ENCODE assay signal across 1 cellular context in the genomic region with DNA sequence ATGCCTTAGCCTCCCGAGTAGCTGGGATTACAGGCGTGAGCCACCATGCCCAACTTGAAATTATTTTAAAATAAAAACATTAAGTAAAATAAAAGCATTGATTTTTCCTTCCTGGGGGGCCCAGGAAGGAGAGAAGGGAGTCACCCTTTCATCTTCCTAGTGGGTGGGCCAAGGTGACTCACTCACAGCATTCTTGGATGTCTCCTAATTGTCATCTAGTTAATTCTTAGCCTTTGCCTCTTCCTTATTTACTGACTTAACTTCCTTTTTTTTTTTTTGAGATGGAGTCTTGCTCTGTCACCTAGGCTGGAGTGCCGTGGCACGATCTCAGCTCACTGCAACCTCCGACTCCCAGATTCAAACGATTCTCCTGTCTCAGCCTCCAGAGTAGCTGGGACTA.
A peak's percentile ranks its signal among the peaks of the same experiment; 100 is the strongest.
TF ChIP-seq lines count a peak whose summit lies in the region.

No MANE protein-coding gene starts in this region.

TF ChIP-seq in K562, 482 proteins besides CTCF, POLR2A, EP300 and RAD21 (continued from another document):
- TF ChIP-seq, protein P1, sequence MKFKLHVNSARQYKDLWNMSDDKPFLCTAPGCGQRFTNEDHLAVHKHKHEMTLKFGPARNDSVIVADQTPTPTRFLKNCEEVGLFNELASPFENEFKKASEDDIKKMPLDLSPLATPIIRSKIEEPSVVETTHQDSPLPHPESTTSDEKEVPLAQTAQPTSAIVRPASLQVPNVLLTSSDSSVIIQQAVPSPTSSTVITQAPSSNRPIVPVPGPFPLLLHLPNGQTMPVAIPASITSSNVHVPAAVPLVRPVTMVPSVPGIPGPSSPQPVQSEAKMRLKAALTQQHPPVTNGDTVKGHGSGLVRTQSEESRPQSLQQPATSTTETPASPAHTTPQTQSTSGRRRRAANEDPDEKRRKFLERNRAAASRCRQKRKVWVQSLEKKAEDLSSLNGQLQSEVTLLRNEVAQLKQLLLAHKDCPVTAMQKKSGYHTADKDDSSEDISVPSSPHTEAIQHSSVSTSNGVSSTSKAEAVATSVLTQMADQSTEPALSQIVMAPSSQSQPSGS (CRISPR knock-in tag; IDR thresholded peaks at IDR 0.05): no peak
- TF ChIP-seq, protein P2, sequence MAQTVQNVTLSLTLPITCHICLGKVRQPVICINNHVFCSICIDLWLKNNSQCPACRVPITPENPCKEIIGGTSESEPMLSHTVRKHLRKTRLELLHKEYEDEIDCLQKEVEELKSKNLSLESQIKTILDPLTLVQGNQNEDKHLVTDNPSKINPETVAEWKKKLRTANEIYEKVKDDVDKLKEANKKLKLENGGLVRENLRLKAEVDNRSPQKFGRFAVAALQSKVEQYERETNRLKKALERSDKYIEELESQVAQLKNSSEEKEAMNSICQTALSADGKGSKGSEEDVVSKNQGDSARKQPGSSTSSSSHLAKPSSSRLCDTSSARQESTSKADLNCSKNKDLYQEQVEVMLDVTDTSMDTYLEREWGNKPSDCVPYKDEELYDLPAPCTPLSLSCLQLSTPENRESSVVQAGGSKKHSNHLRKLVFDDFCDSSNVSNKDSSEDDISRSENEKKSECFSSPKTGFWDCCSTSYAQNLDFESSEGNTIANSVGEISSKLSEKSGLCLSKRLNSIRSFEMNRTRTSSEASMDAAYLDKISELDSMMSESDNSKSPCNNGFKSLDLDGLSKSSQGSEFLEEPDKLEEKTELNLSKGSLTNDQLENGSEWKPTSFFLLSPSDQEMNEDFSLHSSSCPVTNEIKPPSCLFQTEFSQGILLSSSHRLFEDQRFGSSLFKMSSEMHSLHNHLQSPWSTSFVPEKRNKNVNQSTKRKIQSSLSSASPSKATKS (CRISPR knock-in tag; IDR thresholded peaks at IDR 0.05): no peak
- TF ChIP-seq, protein P3, sequence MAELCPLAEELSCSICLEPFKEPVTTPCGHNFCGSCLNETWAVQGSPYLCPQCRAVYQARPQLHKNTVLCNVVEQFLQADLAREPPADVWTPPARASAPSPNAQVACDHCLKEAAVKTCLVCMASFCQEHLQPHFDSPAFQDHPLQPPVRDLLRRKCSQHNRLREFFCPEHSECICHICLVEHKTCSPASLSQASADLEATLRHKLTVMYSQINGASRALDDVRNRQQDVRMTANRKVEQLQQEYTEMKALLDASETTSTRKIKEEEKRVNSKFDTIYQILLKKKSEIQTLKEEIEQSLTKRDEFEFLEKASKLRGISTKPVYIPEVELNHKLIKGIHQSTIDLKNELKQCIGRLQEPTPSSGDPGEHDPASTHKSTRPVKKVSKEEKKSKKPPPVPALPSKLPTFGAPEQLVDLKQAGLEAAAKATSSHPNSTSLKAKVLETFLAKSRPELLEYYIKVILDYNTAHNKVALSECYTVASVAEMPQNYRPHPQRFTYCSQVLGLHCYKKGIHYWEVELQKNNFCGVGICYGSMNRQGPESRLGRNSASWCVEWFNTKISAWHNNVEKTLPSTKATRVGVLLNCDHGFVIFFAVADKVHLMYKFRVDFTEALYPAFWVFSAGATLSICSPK (IDR thresholded peaks at IDR 0.05; ENCODE audit: borderline replicate concordance): no peak
- TF ChIP-seq FOXK2 (conservative IDR thresholded peaks at IDR 0.05 in 1 of 2, IDR thresholded peaks at IDR 0.05 in 1 of 2; ENCODE audit: low read depth in 2 of 2) (peak in 1 of 2 experiments; percentile 22; a peak in 1 of 4 replicates), ZFPM2 (CRISPR knock-in tag; IDR thresholded peaks at IDR 0.05) (no peak), ZZZ3 (IDR thresholded peaks at IDR 0.05) (no peak), MECOM (CRISPR knock-in tag; IDR thresholded peaks at IDR 0.05) (0 out of 2 replicates have a peak, but pooled peaks have one; percentile 30), HDGF (IDR thresholded peaks at IDR 0.05) (no peak), ILF3 (IDR thresholded peaks at IDR 0.05; ENCODE audit: borderline replicate concordance) (no peak), MCM2 (IDR thresholded peaks at IDR 0.05; ENCODE audit: low read depth) (no peak), HDAC1 (IDR thresholded peaks at IDR 0.05) (no peak), KLF1 (tag; IDR thresholded peaks at IDR 0.05) (no peak), HNRNPL (IDR thresholded peaks at IDR 0.05; ENCODE audit: low read depth, low read length) (no peak), CBX2 (IDR thresholded peaks at IDR 0.05; ENCODE audit: insufficient read depth, low read length, poor library complexity, severe bottlenecking) (no peak), BACH1 (tag; IDR thresholded peaks at IDR 0.05) (no peak), JUND (IDR thresholded peaks at IDR 0.05; ENCODE audit: borderline replicate concordance, low read depth, low read length) (peak; percentile 67; the same call in 1 of the 2 replicates), JUND (tag; IDR thresholded peaks at IDR 0.05; ENCODE audit: borderline replicate concordance, low read depth, low read length) (no peak; the same call in 2 of the 3 replicates), SAP30 (IDR thresholded peaks at IDR 0.05; ENCODE audit: borderline replicate concordance, insufficient read depth, low read depth, low read length, poor library complexity, severe bottlenecking) (no peak), SMARCA4 (IDR thresholded peaks at IDR 0.05) (0 out of 2 replicates have a peak, but pooled peaks have one; percentile 19), NR1H2 (CRISPR knock-in tag; IDR thresholded peaks at IDR 0.05) (no peak), ZNF583 (CRISPR knock-in tag; IDR thresholded peaks at IDR 0.05) (no peak), MED1 (CRISPR knock-in tag; IDR thresholded peaks at IDR 0.05; ENCODE audit: borderline replicate concordance) (no peak), ARID1B (IDR thresholded peaks at IDR 0.05) (0 out of 2 replicates have a peak, but pooled peaks have one; percentile 8), CTBP1 (IDR thresholded peaks at IDR 0.05; ENCODE audit: borderline replicate concordance) (0 out of 2 replicates have a peak, but pooled peaks have one; percentile 21), ZNF436 (CRISPR knock-in tag; IDR thresholded peaks at IDR 0.05) (no peak), SPI1 (IDR thresholded peaks at IDR 0.05; ENCODE audit: borderline replicate concordance, low read depth, low read length) (peak; percentile 55; the same call in 1 of the 2 replicates), GABPB2 (CRISPR knock-in tag; conservative IDR thresholded peaks at IDR 0.05) (no peak), ZSCAN29 (IDR thresholded peaks at IDR 0.05) (no peak), PHB (CRISPR knock-in tag; IDR thresholded peaks at IDR 0.05) (no peak), TOE1 (IDR thresholded peaks at IDR 0.05; ENCODE audit: borderline replicate concordance) (no peak), TOE1 (CRISPR knock-in tag; IDR thresholded peaks at IDR 0.05; ENCODE audit: borderline replicate concordance, low read depth) (no peak), TCF7 (IDR thresholded peaks at IDR 0.05; ENCODE audit: borderline replicate concordance) (0 out of 2 replicates have a peak, but pooled peaks have one; percentile 44), MEIS2 (IDR thresholded peaks at IDR 0.05; ENCODE audit: partially characterized antibody) (no peak), ZNF717 (CRISPR knock-in tag; IDR thresholded peaks at IDR 0.05) (no peak), ZEB2 (IDR thresholded peaks at IDR 0.05) (no peak), HDAC2 (IDR thresholded peaks at IDR 0.05) (no peak), JUN (IDR thresholded peaks at IDR 0.05; ENCODE audit: borderline replicate concordance, low read depth, low read length) (0 out of 2 replicates have a peak, but pooled peaks have one; percentile 45), JUN (CRISPR knock-in tag; IDR thresholded peaks at IDR 0.05; ENCODE audit: borderline replicate concordance) (no peak), ZNF347 (CRISPR knock-in tag; IDR thresholded peaks at IDR 0.05; ENCODE audit: low read depth) (no peak), NUFIP1 (IDR thresholded peaks at IDR 0.05; ENCODE audit: partially characterized antibody) (no peak), KLF6 (CRISPR knock-in tag; IDR thresholded peaks at IDR 0.05; ENCODE audit: borderline replicate concordance) (no peak), ZNF589 (CRISPR knock-in tag; IDR thresholded peaks at IDR 0.05; ENCODE audit: low read depth) (no peak), RBM34 (IDR thresholded peaks at IDR 0.05; ENCODE audit: borderline replicate concordance, insufficient read depth, low read length) (no peak), NFRKB (IDR thresholded peaks at IDR 0.05; ENCODE audit: low read depth) (no peak), DPF2 (IDR thresholded peaks at IDR 0.05) (0 out of 2 replicates have a peak, but pooled peaks have one; percentile 31), SAFB2 (IDR thresholded peaks at IDR 0.05; ENCODE audit: borderline replicate concordance, low read depth, low read length, severe bottlenecking) (no peak), ZNF124 (CRISPR knock-in tag; IDR thresholded peaks at IDR 0.05) (no peak), SMAD1 (IDR thresholded peaks at IDR 0.05; ENCODE audit: low read depth, low read length, partially characterized antibody) (no peak), IFI16 (CRISPR knock-in tag; IDR thresholded peaks at IDR 0.05) (no peak)
- TF ChIP-seq, protein P4, sequence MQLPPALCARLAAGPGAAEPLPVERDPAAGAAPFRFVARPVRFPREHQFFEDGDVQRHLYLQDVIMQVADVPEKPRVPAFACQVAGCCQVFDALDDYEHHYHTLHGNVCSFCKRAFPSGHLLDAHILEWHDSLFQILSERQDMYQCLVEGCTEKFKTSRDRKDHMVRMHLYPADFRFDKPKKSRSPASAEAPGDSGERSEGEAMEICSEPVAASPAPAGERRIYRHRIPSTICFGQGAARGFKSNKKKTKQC (CRISPR knock-in tag; IDR thresholded peaks at IDR 0.05): no peak
- TF ChIP-seq, protein P5, sequence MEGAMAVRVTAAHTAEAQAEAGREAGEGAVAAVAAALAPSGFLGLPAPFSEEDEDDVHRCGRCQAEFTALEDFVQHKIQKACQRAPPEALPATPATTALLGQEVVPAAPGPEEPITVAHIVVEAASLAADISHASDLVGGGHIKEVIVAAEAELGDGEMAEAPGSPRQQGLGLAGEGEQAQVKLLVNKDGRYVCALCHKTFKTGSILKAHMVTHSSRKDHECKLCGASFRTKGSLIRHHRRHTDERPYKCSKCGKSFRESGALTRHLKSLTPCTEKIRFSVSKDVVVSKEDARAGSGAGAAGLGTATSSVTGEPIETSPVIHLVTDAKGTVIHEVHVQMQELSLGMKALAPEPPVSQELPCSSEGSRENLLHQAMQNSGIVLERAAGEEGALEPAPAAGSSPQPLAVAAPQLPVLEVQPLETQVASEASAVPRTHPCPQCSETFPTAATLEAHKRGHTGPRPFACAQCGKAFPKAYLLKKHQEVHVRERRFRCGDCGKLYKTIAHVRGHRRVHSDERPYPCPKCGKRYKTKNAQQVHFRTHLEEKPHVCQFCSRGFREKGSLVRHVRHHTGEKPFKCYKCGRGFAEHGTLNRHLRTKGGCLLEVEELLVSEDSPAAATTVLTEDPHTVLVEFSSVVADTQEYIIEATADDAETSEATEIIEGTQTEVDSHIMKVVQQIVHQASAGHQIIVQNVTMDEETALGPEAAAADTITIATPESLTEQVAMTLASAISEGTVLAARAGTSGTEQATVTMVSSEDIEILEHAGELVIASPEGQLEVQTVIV (CRISPR knock-in tag; IDR thresholded peaks at IDR 0.05; ENCODE audit: borderline replicate concordance): no peak
- TF ChIP-seq, protein P6, sequence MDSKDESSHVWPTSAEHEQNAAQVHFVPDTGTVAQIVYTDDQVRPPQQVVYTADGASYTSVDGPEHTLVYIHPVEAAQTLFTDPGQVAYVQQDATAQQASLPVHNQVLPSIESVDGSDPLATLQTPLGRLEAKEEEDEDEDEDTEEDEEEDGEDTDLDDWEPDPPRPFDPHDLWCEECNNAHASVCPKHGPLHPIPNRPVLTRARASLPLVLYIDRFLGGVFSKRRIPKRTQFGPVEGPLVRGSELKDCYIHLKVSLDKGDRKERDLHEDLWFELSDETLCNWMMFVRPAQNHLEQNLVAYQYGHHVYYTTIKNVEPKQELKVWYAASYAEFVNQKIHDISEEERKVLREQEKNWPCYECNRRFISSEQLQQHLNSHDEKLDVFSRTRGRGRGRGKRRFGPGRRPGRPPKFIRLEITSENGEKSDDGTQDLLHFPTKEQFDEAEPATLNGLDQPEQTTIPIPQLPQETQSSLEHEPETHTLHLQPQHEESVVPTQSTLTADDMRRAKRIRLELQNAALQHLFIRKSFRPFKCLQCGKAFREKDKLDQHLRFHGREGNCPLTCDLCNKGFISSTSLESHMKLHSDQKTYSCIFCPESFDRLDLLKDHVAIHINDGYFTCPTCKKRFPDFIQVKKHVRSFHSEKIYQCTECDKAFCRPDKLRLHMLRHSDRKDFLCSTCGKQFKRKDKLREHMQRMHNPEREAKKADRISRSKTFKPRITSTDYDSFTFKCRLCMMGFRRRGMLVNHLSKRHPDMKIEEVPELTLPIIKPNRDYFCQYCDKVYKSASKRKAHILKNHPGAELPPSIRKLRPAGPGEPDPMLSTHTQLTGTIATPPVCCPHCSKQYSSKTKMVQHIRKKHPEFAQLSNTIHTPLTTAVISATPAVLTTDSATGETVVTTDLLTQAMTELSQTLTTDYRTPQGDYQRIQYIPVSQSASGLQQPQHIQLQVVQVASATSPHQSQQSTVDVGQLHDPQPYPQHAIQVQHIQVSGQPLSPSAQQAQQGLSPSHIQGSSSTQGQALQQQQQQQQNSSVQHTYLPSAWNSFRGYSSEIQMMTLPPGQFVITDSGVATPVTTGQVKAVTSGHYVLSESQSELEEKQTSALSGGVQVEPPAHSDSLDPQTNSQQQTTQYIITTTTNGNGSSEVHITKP (IDR thresholded peaks at IDR 0.05; ENCODE audit: partially characterized antibody): no peak
